ENCODE assay signal across 9 cellular contexts in genomic region chr20:37521091-37521771, GRCh38. TPM values are rescaled to one million over a fixed set of nuclear protein-coding genes. Genes with fewer than 3 reads are reported as not detected.
DNase-seq lines count a peak whose midpoint lies in the region; ATAC-seq and TF ChIP-seq lines count a peak whose summit lies in the region.
"Had no signal": no experiment of that assay in that cellular context is flagged by ENCODE, and none has a peak within 500 bp of the region (broad histone marks: within the 10 kb centered on the region; RNA-seq: fewer than 3 reads in every experiment).

TSS of gene NNAT (plus strand) at chr20:37521250. CDS start at chr20:37521332, 82 bp downstream.

- peaks cover 4% of the 10 kb centered on the region for H3K36me3 ChIP-seq in GM23338 (ENCODE audit: insufficient read depth)
- H3K36me3 ChIP-seq in GM23248 (ENCODE audit: low read depth): peaks cover 14% of the 10 kb centered on the region; the same call in 1 of the 2 replicates

- no peak within 1 kb of the TSS for H2AFZ ChIP-seq in GM23338
- no peak within 1 kb of the TSS for H2AFZ ChIP-seq in GM23248

- H4K20me1 ChIP-seq in GM23338 (replicated peaks; ENCODE audit: insufficient read depth) (peaks cover 54% of the 10 kb centered on the region), GM23248 (ENCODE audit: insufficient read depth) (peaks cover 21% of the 10 kb centered on the region; the same call in 1 of the 2 replicates)

- H3K9ac ChIP-seq in GM23248: no peak within 1 kb of the TSS

- H3K4me3 ChIP-seq in GM23338: peak within 1 kb of the TSS; percentile 39
- peak within 1 kb of the TSS; percentile 55 for H3K4me3 ChIP-seq in retinal pigment epithelial cell (ENCODE audit: low read length)
- no peak within 1 kb of the TSS for H3K4me3 ChIP-seq in GM23248

- peak within 1 kb of the TSS; percentile 59 for H3K4me3 Mint-ChIP-seq in GM23338

- peaks cover 74% of the 10 kb centered on the region for H3K4me1 ChIP-seq in GM23338 (ENCODE audit: insufficient read depth)
- H3K4me1 ChIP-seq in GM23248 (ENCODE audit: insufficient read depth): peaks cover 18% of the 10 kb centered on the region

- H3K9me3 Mint-ChIP-seq in GM23338: peaks cover 14% of the 10 kb centered on the region

- H3K9me3 ChIP-seq in GM23248 (ENCODE audit: low read depth): no peaks in the 10 kb centered on the region

- no peak for TF ChIP-seq CTCF in GM23338 (conservative IDR thresholded peaks at IDR 0.05; ENCODE audit: low read depth in 2 of 2)
- TF ChIP-seq CTCF in retinal pigment epithelial cell (conservative IDR thresholded peaks at IDR 0.05; ENCODE audit: low read depth, low read length): no peak

- 86 to 88% methylated on average over 68 to 69 of the region's 69 CpGs for WGBS in GM23248 (ENCODE audit: low coverage in 1 of 2, low lambda C conversion rate in 2 of 2, missing lambda C conversion rate in 2 of 2), 2 experiments

- H3K9me2 ChIP-seq in GM23338 (ENCODE audit: insufficient read depth): no peaks in the 10 kb centered on the region
- no peaks in the 10 kb centered on the region for H3K9me2 ChIP-seq in GM23248 (ENCODE audit: insufficient read depth)

- H3F3A ChIP-seq in GM23338 (replicated peaks; ENCODE audit: low read depth) (no peaks in the 10 kb centered on the region), GM23248 (ENCODE audit: insufficient read depth) (peaks cover 4% of the 10 kb centered on the region; the same call in 1 of the 2 replicates)

- peak within 1 kb of the TSS; percentile 84 for H3K27ac ChIP-seq in GM23338 (ENCODE audit: low read depth)
- H3K27ac ChIP-seq in GM23248: no peak within 1 kb of the TSS

- H3K4me2 ChIP-seq in GM23338: peak within 1 kb of the TSS; percentile 68
- no peak within 1 kb of the TSS for H3K4me2 ChIP-seq in GM23248 (ENCODE audit: unreplicated experiment)

- ATAC-seq in GM23338 (no peak), GM19455 (IDR thresholded peaks at IDR 0.05; ENCODE audit: unreplicated experiment) (no peak), GM21423 (IDR thresholded peaks at IDR 0.05; ENCODE audit: unreplicated experiment) (no peak)
- ATAC-seq: left colon had no signal

- peaks cover 74% of the 10 kb centered on the region for H3K36me3 Mint-ChIP-seq in GM23338 (ENCODE audit: low read depth)

- H3K27me3 ChIP-seq in GM23338 (ENCODE audit: insufficient read depth): no peaks in the 10 kb centered on the region
- no peaks in the 10 kb centered on the region for H3K27me3 ChIP-seq in GM23248 (replicated peaks; ENCODE audit: insufficient read depth)

- peaks cover 86% of the 10 kb centered on the region for H3K4me1 Mint-ChIP-seq in GM23338

- in situ Hi-C loops in GM23248 (cut with MboI): no loop called here

- H3K79me2 ChIP-seq in GM23338 (replicated peaks; ENCODE audit: insufficient read depth) (peaks cover 95% of the 10 kb centered on the region), GM23248 (ENCODE audit: insufficient read depth) (peaks cover 98% of the 10 kb centered on the region)

- peak within 1 kb of the TSS; percentile 69 for H3K27ac Mint-ChIP-seq in GM23338

- DNase-seq in GM23338 (ENCODE audit: low spot score) (no peak), glomerular endothelial cell (ENCODE audit: extremely low read depth, low read depth, low spot score) (no peak), retinal pigment epithelial cell (ENCODE audit: low read depth) (no peak), NCI-H187 (lab: John Stamatoyannopoulos, UW) (no peak), GM23248 (no peak)
- peak; percentile 34 to 45 for DNase-seq in activated T-cell treated with anti-CD3 and anti-CD28 coated beads, Interleukin-2, amount 50 U/mL, for 48 hours
- DNase-seq: left colon had no signal

- H3K27me3 Mint-ChIP-seq in GM23338 (ENCODE audit: insufficient read depth, low read depth, poor library complexity): peaks cover 20% of the 10 kb centered on the region

TF ChIP-seq in GM23338, 12 proteins besides CTCF, POLR2A, EP300 and RAD21 (continues in another document):
- TF ChIP-seq ZNF114 (CRISPR knock-in tag; IDR thresholded peaks at IDR 0.05) (no peak), STAT1 (IDR thresholded peaks at IDR 0.05; ENCODE audit: unreplicated experiment) (no peak), REST (IDR thresholded peaks at IDR 0.05; ENCODE audit: unreplicated experiment) (no peak), ETS1 (IDR thresholded peaks at IDR 0.05) (no peak), EZH2phosphoT487 (IDR thresholded peaks at IDR 0.05; ENCODE audit: unreplicated experiment) (no peak)

RNA-seq across cellular contexts. Expression of gene NNAT, which starts in this region (rescaled TPM):
- total RNA-seq in GM23338 (2014; rRNA removed; shearing (Covaris generic)): 1.6 and 4.3 TPM in 2 replicates
- 2.8 and 4.9 TPM in 2 replicates for polyA plus RNA-seq in GM23338 (2016; fragmentation: Nextera tagmentation; extraction: Ambion mirVana)
- 13.8 and 21.2 TPM in 2 replicates for total RNA-seq in glomerular endothelial cell
- not detected in 2 replicates for total RNA-seq in GM23248 (2014; rRNA removed; shearing (Covaris generic))
- 0.32 and 0.90 TPM in 2 replicates for polyA plus RNA-seq in GM23248 (2016; fragmentation: Nextera tagmentation; extraction: Ambion mirVana)

Comparison
In these comparisons a context has a peak if more than half of its experiments do, and no peak if none do; other contexts are left out.
1. DNase-seq: peak in activated T-cell treated with anti-CD3 and anti-CD28 coated beads, Interleukin-2, amount 50 U/mL, for 48 hours (2 of 2); none in GM23338 (single experiment), glomerular endothelial cell (single experiment), retinal pigment epithelial cell (single experiment), NCI-H187 (0 of 2) and GM23248 (single experiment).